ENCODE assay signal across 1 cellular context in genomic region chr11:83726316-83726715, GRCh38.
TF ChIP-seq lines count a peak whose summit lies in the region.

No MANE protein-coding gene starts in this region.

TF ChIP-seq in GM23338, 12 proteins besides CTCF, POLR2A, EP300 and RAD21 (continued from another document):
- TF ChIP-seq REST (IDR thresholded peaks at IDR 0.05; ENCODE audit: unreplicated experiment) (no peak), ETS1 (IDR thresholded peaks at IDR 0.05) (no peak), EZH2phosphoT487 (IDR thresholded peaks at IDR 0.05; ENCODE audit: unreplicated experiment) (no peak)
